ENCODE assay signal across 16 cellular contexts in genomic region chr10:119313024-119313423, GRCh38.
A peak's percentile ranks its signal among the peaks of the same experiment; 100 is the strongest.
DNase-seq lines count a peak whose midpoint lies in the region; ATAC-seq and TF ChIP-seq lines count a peak whose summit lies in the region.
"Had no signal": no experiment of that assay in that cellular context is flagged by ENCODE, and none has a peak within 500 bp of the region (broad histone marks: within the 10 kb centered on the region; RNA-seq: fewer than 3 reads in every experiment).

No MANE protein-coding gene starts in this region.

- no peak overlapping the region for H2AFZ ChIP-seq in KMS-11 (ENCODE audit: low read depth)
- H2AFZ ChIP-seq in trophoblast cell (ENCODE audit: insufficient read depth, low read length, poor library complexity), result no peak overlapping the region
- no peak overlapping the region for H2AFZ ChIP-seq in PC-9

- H3K9me3 ChIP-seq in trophoblast cell (ENCODE audit: insufficient read depth, low read depth, low read length) (peaks cover 5% of the 10 kb centered on the region), PC-9 (ENCODE audit: insufficient read depth, low read depth) (no peaks in the 10 kb centered on the region)
- H3K9me3 ChIP-seq: heart left ventricle had no signal

- H2BK5ac ChIP-seq in trophoblast cell (ENCODE audit: low read depth, low read length, poor library complexity), result no peak overlapping the region

- H3K9me3 Mint-ChIP-seq in activated CD4-positive, alpha-beta T cell treated with anti-CD3 and anti-CD28 coated beads, Interleukin-2, amount 10 ng/mL, durations not matched to agents 24 days and 14 days, result peaks cover 9% of the 10 kb centered on the region
- no peaks in the 10 kb centered on the region for H3K9me3 Mint-ChIP-seq in activated naive CD8-positive, alpha-beta T cell treated with anti-CD3 and anti-CD28 coated beads, Interleukin-2, amount 50 U/mL, for 24 hours
- H3K9me3 Mint-ChIP-seq in activated T-helper 2 cell treated with anti-CD3 and anti-CD28 coated beads, Interferon-gamma antibody, Interleukin-2, Interleukin-4, amounts not matched to agents 10 μg/mL and 5 μg/mL and 100 μg/mL, durations not matched to agents 14 hours and 24 hours and 36 hours, result no peaks in the 10 kb centered on the region
- H3K9me3 Mint-ChIP-seq: CD4-positive, alpha-beta T cell had no signal

- H3K27ac ChIP-seq in KMS-11 (no peak overlapping the region), trophoblast cell (ENCODE audit: low read depth, low read length) (no peak overlapping the region), PC-9 (no peak overlapping the region)

- H3K23ac ChIP-seq in trophoblast cell (ENCODE audit: low read length), result no peak overlapping the region

- H3K36me3 ChIP-seq in KMS-11 (ENCODE audit: insufficient read depth) (no peaks in the 10 kb centered on the region), trophoblast cell (ENCODE audit: control insufficient read depth in 1 of 2, insufficient read depth in 2 of 2, low read length in 2 of 2) (no peaks in the 10 kb centered on the region), PC-9 (ENCODE audit: low read depth) (no peaks in the 10 kb centered on the region)
- H3K36me3 ChIP-seq: heart left ventricle had no signal

- no peak overlapping the region for H3K18ac ChIP-seq in trophoblast cell (ENCODE audit: low read length)

- peaks cover 21% of the 10 kb centered on the region for H3F3A ChIP-seq in PC-9 (ENCODE audit: insufficient read depth, low read depth)

- H3K14ac ChIP-seq in trophoblast cell (ENCODE audit: low read length), result no peak overlapping the region

- H4K20me1 ChIP-seq in KMS-11 (ENCODE audit: insufficient read depth), result no peaks in the 10 kb centered on the region
- no peaks in the 10 kb centered on the region for H4K20me1 ChIP-seq in PC-9 (ENCODE audit: insufficient read depth)

- intact Hi-C loops in activated CD4-positive, alpha-beta T cell treated with anti-CD3 and anti-CD28 coated beads, Interleukin-2, amount 10 ng/mL, durations not matched to agents 24 days and 14 days (cut with micrococcal nuclease), result no loop called here
- intact Hi-C loops in activated T-helper 2 cell treated with anti-CD3 and anti-CD28 coated beads, Interferon-gamma antibody, Interleukin-2, Interleukin-4, amounts not matched to agents 10 μg/mL and 5 μg/mL and 100 μg/mL, durations not matched to agents 14 hours and 24 hours and 36 hours (cut with micrococcal nuclease), result no loop called here
- intact Hi-C loops in PC-9 (cut with micrococcal nuclease; ENCODE audit: unreplicated experiment), result no loop called here

- H3K27me3 Mint-ChIP-seq in activated CD4-positive, alpha-beta T cell treated with anti-CD3 and anti-CD28 coated beads, Interleukin-2, amount 10 ng/mL, durations not matched to agents 24 days and 14 days, result peaks cover 6% of the 10 kb centered on the region
- peaks cover 15% of the 10 kb centered on the region for H3K27me3 Mint-ChIP-seq in activated naive CD8-positive, alpha-beta T cell treated with anti-CD3 and anti-CD28 coated beads, Interleukin-2, amount 50 U/mL, for 24 hours
- H3K27me3 Mint-ChIP-seq in activated T-helper 2 cell treated with anti-CD3 and anti-CD28 coated beads, Interferon-gamma antibody, Interleukin-2, Interleukin-4, amounts not matched to agents 10 μg/mL and 5 μg/mL and 100 μg/mL, durations not matched to agents 14 hours and 24 hours and 36 hours (ENCODE audit: low read depth), result peaks cover 6% of the 10 kb centered on the region
- H3K27me3 Mint-ChIP-seq: CD4-positive, alpha-beta T cell had no signal

- H3K27me3 ChIP-seq in KMS-11 (ENCODE audit: insufficient read depth, low read depth) (no peaks in the 10 kb centered on the region), trophoblast cell (ENCODE audit: insufficient read depth, low read length) (no peaks in the 10 kb centered on the region), PC-9 (ENCODE audit: insufficient read depth, low read depth) (no peaks in the 10 kb centered on the region)
- H3K27me3 ChIP-seq: heart left ventricle had no signal

- ATAC-seq in activated naive CD8-positive, alpha-beta T cell treated with anti-CD3 and anti-CD28 coated beads, Interleukin-2, amount 50 U/mL, for 24 hours, result no peak

- POLR2A ChIA-PET in PC-9 (lab: Charles Lee; ENCODE audit: unreplicated experiment), result no interaction called here
- POLR2A ChIA-PET in HEK293T (lab: Yijun Ruan, JAX), result no interaction called here

- H3K9ac ChIP-seq in KMS-11 (no peak overlapping the region), trophoblast cell (ENCODE audit: low read length) (no peak overlapping the region)

- peaks cover 59% of the 10 kb centered on the region for H3K4me1 Mint-ChIP-seq in activated CD4-positive, alpha-beta T cell treated with anti-CD3 and anti-CD28 coated beads, Interleukin-2, amount 10 ng/mL, durations not matched to agents 24 days and 14 days
- peaks cover 90% of the 10 kb centered on the region for H3K4me1 Mint-ChIP-seq in activated naive CD8-positive, alpha-beta T cell treated with anti-CD3 and anti-CD28 coated beads, Interleukin-2, amount 50 U/mL, for 24 hours
- peaks cover 56% of the 10 kb centered on the region for H3K4me1 Mint-ChIP-seq in activated T-helper 2 cell treated with anti-CD3 and anti-CD28 coated beads, Interferon-gamma antibody, Interleukin-2, Interleukin-4, amounts not matched to agents 10 μg/mL and 5 μg/mL and 100 μg/mL, durations not matched to agents 14 hours and 24 hours and 36 hours (ENCODE audit: low read depth)

- peaks cover 22% of the 10 kb centered on the region for H3K36me3 Mint-ChIP-seq in activated CD4-positive, alpha-beta T cell treated with anti-CD3 and anti-CD28 coated beads, Interleukin-2, amount 10 ng/mL, durations not matched to agents 24 days and 14 days (ENCODE audit: low read depth)
- H3K36me3 Mint-ChIP-seq in activated naive CD8-positive, alpha-beta T cell treated with anti-CD3 and anti-CD28 coated beads, Interleukin-2, amount 50 U/mL, for 24 hours (ENCODE audit: low read depth), result peaks cover 9% of the 10 kb centered on the region
- peaks cover 17% of the 10 kb centered on the region for H3K36me3 Mint-ChIP-seq in activated T-helper 2 cell treated with anti-CD3 and anti-CD28 coated beads, Interferon-gamma antibody, Interleukin-2, Interleukin-4, amounts not matched to agents 10 μg/mL and 5 μg/mL and 100 μg/mL, durations not matched to agents 14 hours and 24 hours and 36 hours (ENCODE audit: low read depth)

- no peak overlapping the region for H4K8ac ChIP-seq in trophoblast cell (ENCODE audit: low read depth, low read length)

- CTCF ChIA-PET in PC-9 (lab: Charles Lee) (no interaction called here), HEK293T (lab: Yijun Ruan, JAX) (no interaction called here)

- no TSS peak for BruUV-seq in PC-9 (replicated peaks; lab: Mats Ljungman, UMichigan)

- H3K4me1 ChIP-seq in KMS-11 (ENCODE audit: low read depth, poor library complexity, severe bottlenecking) (peaks cover 45% of the 10 kb centered on the region), trophoblast cell (ENCODE audit: control insufficient read depth in 1 of 2, insufficient read depth in 2 of 2, low read length in 2 of 2) (peaks cover 28 to 30% of the 10 kb centered on the region in 2 experiments), PC-9 (replicated peaks; ENCODE audit: insufficient read depth) (peaks cover 39% of the 10 kb centered on the region)

- H4K12ac ChIP-seq in trophoblast cell (ENCODE audit: low read depth, low read length), result no peak overlapping the region

- H3K79me2 ChIP-seq in KMS-11 (ENCODE audit: insufficient read depth, low read depth) (no peaks in the 10 kb centered on the region), trophoblast cell (ENCODE audit: control insufficient read depth, insufficient read depth, low read length, poor library complexity) (no peaks in the 10 kb centered on the region), PC-9 (ENCODE audit: low read depth) (no peaks in the 10 kb centered on the region)

- no peak overlapping the region for H3K4me3 ChIP-seq in KMS-11 (IDR thresholded peaks at IDR 0.05; ENCODE audit: insufficient read depth, low read depth, low read length)
- peak overlapping the region; percentile 39 for H3K4me3 ChIP-seq in trophoblast cell (ENCODE audit: low read depth, low read length)
- H3K4me3 ChIP-seq in PC-9, result no peak overlapping the region
- H3K4me3 ChIP-seq: heart left ventricle, lung had no signal

- H3K27ac Mint-ChIP-seq in activated CD4-positive, alpha-beta T cell treated with anti-CD3 and anti-CD28 coated beads, Interleukin-2, amount 10 ng/mL, durations not matched to agents 24 days and 14 days, result peak overlapping the region; percentile 79
- H3K27ac Mint-ChIP-seq in activated naive CD8-positive, alpha-beta T cell treated with anti-CD3 and anti-CD28 coated beads, Interleukin-2, amount 50 U/mL, for 24 hours, result peak overlapping the region; percentile 71
- no peak overlapping the region for H3K27ac Mint-ChIP-seq in activated T-helper 2 cell treated with anti-CD3 and anti-CD28 coated beads, Interferon-gamma antibody, Interleukin-2, Interleukin-4, amounts not matched to agents 10 μg/mL and 5 μg/mL and 100 μg/mL, durations not matched to agents 14 hours and 24 hours and 36 hours
- H3K27ac Mint-ChIP-seq: CD4-positive, alpha-beta T cell had no signal

- no peak for DNase-seq in activated CD4-positive, alpha-beta T cell treated with anti-CD3 and anti-CD28 coated beads, Interleukin-2, amount 10 ng/mL, durations not matched to agents 24 days and 14 days
- no peak for DNase-seq in activated CD4-positive, alpha-beta T cell treated with anti-CD3 and anti-CD28 coated beads, Interleukin-2, amount 50 U/mL, for 1 hour
- no peak for DNase-seq in activated naive CD8-positive, alpha-beta T cell treated with anti-CD3 and anti-CD28 coated beads, Interleukin-2, amount 50 U/mL, for 24 hours
- DNase-seq in trophoblast cell (no peak), PC-9 (no peak), HEK293T (ENCODE audit: extremely low spot score) (no peak)
- DNase-seq in activated T-helper 2 cell treated with anti-CD3 and anti-CD28 coated beads, Interferon-gamma antibody, Interleukin-2, Interleukin-4, amounts not matched to agents 10 μg/mL and 5 μg/mL and 100 μg/mL, durations not matched to agents 14 hours and 24 hours and 36 hours (ENCODE audit: low spot score), result no peak
- DNase-seq: effector CD8-positive, alpha-beta T cell; NCI-H146; NCI-H226; Right ventricle myocardium superior; stimulated activated CD4-positive, alpha-beta T cell treated with anti-CD3 and anti-CD28 coated beads, Interleukin-4, amount 100 ng/mL, for 1 hour had no signal

- no peak for TF ChIP-seq CTCF in KMS-11 (conservative IDR thresholded peaks at IDR 0.05; ENCODE audit: low read depth, low read length)
- TF ChIP-seq CTCF in PC-9 (conservative IDR thresholded peaks at IDR 0.05), result no peak

- no peak overlapping the region for H3K4ac ChIP-seq in trophoblast cell (ENCODE audit: low read depth, low read length)

- H2BK12ac ChIP-seq in trophoblast cell (ENCODE audit: low read length), result no peak overlapping the region

- H3K9me2 ChIP-seq in PC-9 (ENCODE audit: insufficient read depth), result no peaks in the 10 kb centered on the region

- H3K4me3 Mint-ChIP-seq in activated CD4-positive, alpha-beta T cell treated with anti-CD3 and anti-CD28 coated beads, Interleukin-2, amount 10 ng/mL, durations not matched to agents 24 days and 14 days, result peak overlapping the region; percentile 41
- peak overlapping the region; percentile 62 for H3K4me3 Mint-ChIP-seq in activated naive CD8-positive, alpha-beta T cell treated with anti-CD3 and anti-CD28 coated beads, Interleukin-2, amount 50 U/mL, for 24 hours
- H3K4me3 Mint-ChIP-seq in activated T-helper 2 cell treated with anti-CD3 and anti-CD28 coated beads, Interferon-gamma antibody, Interleukin-2, Interleukin-4, amounts not matched to agents 10 μg/mL and 5 μg/mL and 100 μg/mL, durations not matched to agents 14 hours and 24 hours and 36 hours (ENCODE audit: low read depth), result no peak overlapping the region
- H3K4me3 Mint-ChIP-seq: CD4-positive, alpha-beta T cell had no signal

- H3K4me2 ChIP-seq in KMS-11 (peak overlapping the region; percentile 73; the same call in 1 of the 2 replicates), trophoblast cell (ENCODE audit: low read length) (no peak overlapping the region), PC-9 (no peak overlapping the region)

- H2AK5ac ChIP-seq in trophoblast cell (ENCODE audit: low read length), result no peak overlapping the region

- H4K91ac ChIP-seq in trophoblast cell (ENCODE audit: low read depth, low read length), result no peak overlapping the region

- no peak overlapping the region for H2BK120ac ChIP-seq in trophoblast cell (ENCODE audit: insufficient read depth, low read length, poor library complexity)

- WGBS in trophoblast cell (ENCODE audit: extremely low coverage, insufficient coverage, insufficient read length), result no CpG with 5 or more reads among the region's 1 CpG

- H3K79me1 ChIP-seq in trophoblast cell (ENCODE audit: low read length), result peaks cover 22% of the 10 kb centered on the region
